21 cellular contexts compared by ENCODE assay signal in genomic region chr3:141326123-141326522, GRCh38. TPM values are rescaled to one million over a fixed set of nuclear protein-coding genes. Genes with fewer than 3 reads are reported as not detected.
DNase-seq lines count a peak whose midpoint lies in the region; FAIRE-seq and TF ChIP-seq lines count a peak whose summit lies in the region.
"Had no signal": no experiment of that assay in that cellular context is flagged by ENCODE, and none has a peak within 500 bp of the region (broad histone marks: within the 10 kb centered on the region; RNA-seq: fewer than 3 reads in every experiment).

No MANE protein-coding gene starts in this region.

- DNase-seq in DMS53 (lab: John Stamatoyannopoulos, UW) (peak; percentile 10), DMS53 treated with DMSO at 0.1 percent for 48 hours (lab: John Stamatoyannopoulos, UW; ENCODE audit: unreplicated experiment) (no peak), H1 (ENCODE audit: low read depth in 1 of 2, low spot score in 2 of 2) (no peak), mesenchymal stem cell (no peak), osteoblast (ENCODE audit: insufficient read length, low spot score, missing footprints) (no peak), islet precursor cell (no peak), RWPE1 (ENCODE audit: low spot score) (no peak)
- no peak for DNase-seq in activated naive CD4-positive, alpha-beta T cell (lab: John Stamatoyannopoulos, UW)
- DNase-seq: 8988T; activated CD4-positive, alpha-beta T cell treated with anti-CD3 and anti-CD28 coated beads, Interleukin-2, amount 50 U/mL, for 1 hour; activated naive CD8-positive, alpha-beta T cell treated with anti-CD3 and anti-CD28 coated beads, Interleukin-2, amount 10 ng/mL, durations not matched to agents 7 days and 5 days; effector memory CD8-positive, alpha-beta T cell; left lung; NCI-H2081; NCI-H345; PC-3; SIG-M5; stimulated activated CD4-positive, alpha-beta T cell treated with anti-CD3 and anti-CD28 coated beads, Interleukin-4, amount 100 ng/mL, for 1 hour; stimulated activated naive CD4-positive, alpha-beta T cell had no signal

- H3K27ac ChIP-seq in H1 (ENCODE audit: low read depth, low read length) (no peak overlapping the region), mesenchymal stem cell (ENCODE audit: low read length, poor library complexity, severe bottlenecking) (peak overlapping the region; percentile 86), osteoblast (ENCODE audit: low read depth, low read length) (no peak overlapping the region), RWPE1 (no peak overlapping the region)
- H3K27ac ChIP-seq: left lung, thoracic aorta had no signal

- H3K18ac ChIP-seq in H1 (ENCODE audit: extremely low read depth, low read length) (no peak overlapping the region), mesenchymal stem cell (ENCODE audit: low read depth in 1 of 2, low read length in 2 of 2) (peak overlapping the region in 1 of 2 experiments; percentile 68)

- peak overlapping the region; percentile 28; the same call in 1 of the 2 replicates for H2AFZ ChIP-seq in H1 (ENCODE audit: low read length)
- no peak overlapping the region for H2AFZ ChIP-seq in mesenchymal stem cell (ENCODE audit: low read depth, low read length)
- no peak overlapping the region for H2AFZ ChIP-seq in osteoblast (ENCODE audit: low read length)

- no peak for FAIRE-seq in H1 (lab: Jason Lieb, UNC)
- FAIRE-seq: H54 had no signal

- H2BK20ac ChIP-seq in H1 (ENCODE audit: low read length): no peak overlapping the region

- no peak for TF ChIP-seq POLR2A in H1 (IDR thresholded peaks at IDR 0.05; ENCODE audit: control extremely low read depth in 1 of 2, low read depth in 2 of 2, low read length in 2 of 2)

- H3K4me3 ChIP-seq in H1 (ENCODE audit: extremely low read depth in 1 of 4, insufficient read depth in 2 of 4, low read depth in 3 of 4, low read length in 4 of 4) (no peak overlapping the region), mesenchymal stem cell (ENCODE audit: insufficient read depth in 1 of 2, low read depth in 1 of 2, low read length in 2 of 2) (no peak overlapping the region), osteoblast (ENCODE audit: insufficient read depth, low read length) (no peak overlapping the region)
- H3K4me3 ChIP-seq: left lung, thoracic aorta had no signal

- H3K4me1 ChIP-seq in H1 (replicated peaks in 1 of 4; ENCODE audit: control insufficient read depth in 3 of 4, insufficient read depth in 4 of 4, low read length in 3 of 4): 0 out of 7 replicates have a peak, but pooled peaks cover 0 to 3% (median 0%) of the 10 kb centered on the region in 4 experiments
- H3K4me1 ChIP-seq in mesenchymal stem cell (ENCODE audit: control insufficient read depth, insufficient read depth, low read depth, low read length): peaks cover 11% of the 10 kb centered on the region
- peaks cover 13% of the 10 kb centered on the region for H3K4me1 ChIP-seq in osteoblast (ENCODE audit: insufficient read depth, low read length)
- H3K4me1 ChIP-seq: left lung had no signal

- no peak for TF ChIP-seq CTCF in H1 (IDR thresholded peaks at IDR 0.05; ENCODE audit: control extremely low read depth in 1 of 3, insufficient read depth in 1 of 3, low read depth in 1 of 3, low read length in 3 of 3)
- TF ChIP-seq CTCF in osteoblast (IDR thresholded peaks at IDR 0.05; ENCODE audit: extremely low read depth, low read depth, low read length): no peak
- TF ChIP-seq CTCF in RWPE1 (conservative IDR thresholded peaks at IDR 0.05; ENCODE audit: low read depth): no peak

- H3K9me3 ChIP-seq in H1 (ENCODE audit: insufficient read depth in 2 of 2, low read depth in 1 of 2, low read length in 1 of 2) (no peaks in the 10 kb centered on the region), mesenchymal stem cell (ENCODE audit: control insufficient read depth, low read length) (no peaks in the 10 kb centered on the region), osteoblast (ENCODE audit: low read depth, low read length) (no peaks in the 10 kb centered on the region)
- H3K9me3 ChIP-seq: left lung, thoracic aorta had no signal

- H2BK5ac ChIP-seq in H1 (ENCODE audit: low read depth, low read length): no peak overlapping the region
- H2BK5ac ChIP-seq in mesenchymal stem cell (ENCODE audit: low read depth, low read length, poor library complexity, severe bottlenecking): peak overlapping the region; percentile 10

- POLR2A ChIA-PET in H1 (lab: Charles Lee; ENCODE audit: partially characterized antibody) (interaction anchor here (1.5 kb wide), 1 partner anchor 14 kb away, joined by 3 read pairs; no protein-coding TSS in a partner anchor), RWPE1 (lab: Yijun Ruan, JAX; ENCODE audit: low non-redundant PET) (no interaction called here)

- no peak overlapping the region for H3K9ac ChIP-seq in H1 (replicated peaks in 1 of 4; ENCODE audit: extremely low read depth in 1 of 4, low read depth in 3 of 4, low read length in 3 of 4)
- H3K9ac ChIP-seq in mesenchymal stem cell (ENCODE audit: low read length): no peak overlapping the region

- H4K91ac ChIP-seq in H1 (replicated peaks; ENCODE audit: insufficient read length, low read length): no peak overlapping the region
- no peak overlapping the region for H4K91ac ChIP-seq in mesenchymal stem cell (ENCODE audit: low read length)

- H4K8ac ChIP-seq in H1 (ENCODE audit: extremely low read depth, insufficient read depth, low read length) (no peak overlapping the region), mesenchymal stem cell (ENCODE audit: low read length) (no peak overlapping the region)

- no peak overlapping the region for H3K4ac ChIP-seq in H1 (replicated peaks; ENCODE audit: insufficient read length, low read depth, low read length)
- H3K4ac ChIP-seq in mesenchymal stem cell (ENCODE audit: low read depth in 1 of 2, low read length in 2 of 2): no peak overlapping the region

- H3K23ac ChIP-seq in H1 (ENCODE audit: insufficient read length) (no peak overlapping the region), mesenchymal stem cell (ENCODE audit: low read length in 2 of 2) (no peak overlapping the region)

- H3K27me3 ChIP-seq in H1 (replicated peaks in 1 of 4; ENCODE audit: control insufficient read depth in 3 of 4, extremely low read depth in 1 of 4, insufficient read depth in 3 of 4, low read length in 3 of 4) (no peaks in the 10 kb centered on the region), mesenchymal stem cell (ENCODE audit: control insufficient read depth in 1 of 2, insufficient read depth in 1 of 2, low read length in 2 of 2) (no peaks in the 10 kb centered on the region), osteoblast (ENCODE audit: insufficient read depth, low read length) (no peaks in the 10 kb centered on the region)
- H3K27me3 ChIP-seq: left lung had no signal

- TF ChIP-seq EP300 in H1 (IDR thresholded peaks at IDR 0.05; ENCODE audit: borderline replicate concordance in 1 of 2, low read depth in 2 of 2, low read length in 2 of 2): no peak

- H3K79me2 ChIP-seq in H1 (ENCODE audit: control insufficient read depth in 1 of 2, insufficient read depth in 2 of 2, low read length in 2 of 2): no peaks in the 10 kb centered on the region
- no peaks in the 10 kb centered on the region for H3K79me2 ChIP-seq in osteoblast (ENCODE audit: insufficient read depth, low read length)

- H3K23me2 ChIP-seq in H1 (ENCODE audit: low read depth, low read length): no peaks in the 10 kb centered on the region

- H2AK5ac ChIP-seq in H1 (ENCODE audit: low read depth, low read length) (no peak overlapping the region), mesenchymal stem cell (ENCODE audit: low read length, severe bottlenecking) (no peak overlapping the region)

- H3K79me1 ChIP-seq in H1 (ENCODE audit: low read depth, low read length): no peaks in the 10 kb centered on the region
- peaks cover 8% of the 10 kb centered on the region for H3K79me1 ChIP-seq in mesenchymal stem cell (replicated peaks; ENCODE audit: low read length, poor library complexity, severe bottlenecking)

- CTCF ChIA-PET in H1 (lab: Charles Lee; ENCODE audit: partially characterized antibody): interaction anchor here (0.9 to 1.1 kb wide), 2 partner anchors 19 to 22 kb away, joined by 3 read pairs; no protein-coding TSS in a partner anchor
- CTCF ChIA-PET in RWPE1 (lab: Yijun Ruan, JAX): no interaction called here

- H4K20me1 ChIP-seq in H1 (replicated peaks in 1 of 2; ENCODE audit: control insufficient read depth in 1 of 2, insufficient read depth in 2 of 2, low read length in 2 of 2) (no peaks in the 10 kb centered on the region), osteoblast (ENCODE audit: insufficient read depth, low read length) (no peaks in the 10 kb centered on the region)

- no peak overlapping the region for H4K5ac ChIP-seq in H1 (ENCODE audit: insufficient read length, low read depth, low read length)

- no peak overlapping the region for H3K4me2 ChIP-seq in H1 (ENCODE audit: insufficient read depth in 1 of 2, low read depth in 2 of 2, low read length in 2 of 2)
- H3K4me2 ChIP-seq in mesenchymal stem cell (ENCODE audit: low read length, poor library complexity, severe bottlenecking): peak overlapping the region; percentile 2
- no peak overlapping the region for H3K4me2 ChIP-seq in osteoblast (ENCODE audit: insufficient read depth, low read length)

- H2BK120ac ChIP-seq in H1 (replicated peaks; ENCODE audit: low read depth, low read length) (no peak overlapping the region), mesenchymal stem cell (ENCODE audit: low read depth, low read length) (no peak overlapping the region)

- H2BK12ac ChIP-seq in H1 (ENCODE audit: low read depth, low read length): no peak overlapping the region
- peak overlapping the region in 1 of 2 experiments; percentile 57 for H2BK12ac ChIP-seq in mesenchymal stem cell (ENCODE audit: low read length in 2 of 2)

- H2BK15ac ChIP-seq in H1 (ENCODE audit: low read length) (no peak overlapping the region), mesenchymal stem cell (ENCODE audit: low read depth, poor library complexity, severe bottlenecking) (no peak overlapping the region)

- no peak overlapping the region for H3K56ac ChIP-seq in H1 (replicated peaks; ENCODE audit: insufficient read length, low read depth, low read length)

- no peak overlapping the region for H3K14ac ChIP-seq in H1 (ENCODE audit: insufficient read length)
- no peak overlapping the region for H3K14ac ChIP-seq in mesenchymal stem cell (ENCODE audit: low read length in 2 of 2)

- no peak for TF ChIP-seq RAD21 in H1 (IDR thresholded peaks at IDR 0.05 in 1 of 2, conservative IDR thresholded peaks at IDR 0.05 in 1 of 2; ENCODE audit: low read depth in 2 of 2, low read length in 2 of 2)

- no peaks in the 10 kb centered on the region for H3K36me3 ChIP-seq in H1 (ENCODE audit: control insufficient read depth in 2 of 4, insufficient read depth in 4 of 4, low read length in 3 of 4)
- H3K36me3 ChIP-seq in mesenchymal stem cell (ENCODE audit: control insufficient read depth in 1 of 2, insufficient read depth in 2 of 2, low read depth in 1 of 2, low read length in 2 of 2): no peaks in the 10 kb centered on the region
- no peaks in the 10 kb centered on the region for H3K36me3 ChIP-seq in osteoblast (ENCODE audit: insufficient read depth, low read length)
- H3K36me3 ChIP-seq: left lung, thoracic aorta had no signal

RNA-seq across cellular contexts. Expression of gene ZBTB38, which starts 42.2 kb away (rescaled TPM):
- 9.8 and 10.5 TPM in 2 replicates for total RNA-seq in H1 (2021; fragmentation: NEBNext Ultra II Directional; extraction: Animal tissue kit (Norgen Biotek cat#: 25700))
- 3.8 and 4.4 TPM in 2 replicates for polyA plus RNA-seq in H1 (2011; rRNA removed)
- 3.2 TPM for polyA plus RNA-seq in H1 (2011; cell fraction: cytosol; rRNA removed)
- 6.4 TPM for polyA plus RNA-seq in H1 (2011; cell fraction: nucleus; rRNA removed)
- polyA plus RNA-seq in H1 (2012, experiment 1 of 2): 3.5 to 5.7 TPM (median 4.0 TPM) in 4 replicates
- 0.17 TPM for polyA plus RNA-seq in H1 (2012, experiment 2 of 2)
- 7.7 TPM for polyA plus RNA-seq in H1 (2013, experiment 1 of 2)
- polyA plus RNA-seq in H1 (2013, experiment 2 of 2): 7.0 TPM
- polyA minus RNA-seq in H1 (2011; rRNA and poly(A)+ RNA removed): 14.2 and 20.9 TPM in 2 replicates
- 9.7 TPM for polyA minus RNA-seq in H1 (2011; cell fraction: cytosol; rRNA and poly(A)+ RNA removed)
- 25.4 TPM for polyA minus RNA-seq in H1 (2011; cell fraction: nucleus; rRNA and poly(A)+ RNA removed)
- 42.0 TPM for polyA plus RNA-seq in mesenchymal stem cell (2013, experiment 1 of 2)
- polyA plus RNA-seq in mesenchymal stem cell (2013, experiment 2 of 2): 39.5 TPM
- total RNA-seq in osteoblast: 181 and 196 TPM in 2 replicates

Comparison
In these comparisons a context has a peak if more than half of its experiments do, and no peak if none do; other contexts are left out.
1. RNA of gene ZBTB38, which starts 42.2 kb away (total RNA-seq): 181 to 196 TPM in osteoblast; 9.8 to 10.5 TPM in H1; every median in the first group is over 10 times any median in the second.